In the genomic region with DNA sequence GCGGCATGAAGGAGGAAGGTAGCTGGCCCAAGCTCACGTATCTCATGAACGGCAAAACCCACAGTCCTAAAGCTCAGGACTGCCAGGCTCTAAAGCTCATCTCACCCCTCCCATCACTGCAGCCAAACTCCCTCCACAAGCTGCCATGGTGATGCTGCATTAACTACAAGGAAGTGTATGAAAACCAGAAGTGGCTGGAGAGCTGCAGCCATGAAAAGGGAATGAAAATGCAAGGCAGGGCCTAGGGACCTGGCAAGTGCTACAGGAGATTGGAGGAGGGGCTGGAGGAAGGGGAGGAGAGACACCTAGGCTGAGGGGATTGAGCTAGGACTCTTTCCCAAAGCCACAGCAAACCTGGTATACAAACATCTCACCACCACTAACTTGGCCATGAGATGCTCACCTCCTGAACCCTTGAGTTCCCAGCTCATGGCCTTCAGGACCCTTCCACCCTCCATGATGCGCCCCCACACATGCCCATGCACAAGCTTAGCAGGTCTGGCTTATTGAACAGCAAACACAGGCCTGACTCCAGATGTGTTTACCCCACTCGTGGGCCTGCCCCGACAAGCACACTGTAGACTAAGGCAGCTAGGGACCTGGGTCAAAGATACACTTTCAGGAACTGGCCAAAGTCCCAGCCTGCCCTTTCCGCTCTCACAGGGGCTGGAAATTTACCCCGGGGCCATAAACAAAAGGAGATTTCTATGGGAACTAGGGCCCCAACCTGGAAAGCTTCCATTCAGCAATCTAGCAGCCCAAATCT, we compare ENCODE assay signal across 1 cellular context.
TF ChIP-seq lines count a peak whose summit lies in the region.

No MANE protein-coding gene starts in this region.

TF ChIP-seq in HCT116, 20 proteins besides CTCF, POLR2A, EP300 and RAD21 (continued from another document):
- TF ChIP-seq, protein P1, sequence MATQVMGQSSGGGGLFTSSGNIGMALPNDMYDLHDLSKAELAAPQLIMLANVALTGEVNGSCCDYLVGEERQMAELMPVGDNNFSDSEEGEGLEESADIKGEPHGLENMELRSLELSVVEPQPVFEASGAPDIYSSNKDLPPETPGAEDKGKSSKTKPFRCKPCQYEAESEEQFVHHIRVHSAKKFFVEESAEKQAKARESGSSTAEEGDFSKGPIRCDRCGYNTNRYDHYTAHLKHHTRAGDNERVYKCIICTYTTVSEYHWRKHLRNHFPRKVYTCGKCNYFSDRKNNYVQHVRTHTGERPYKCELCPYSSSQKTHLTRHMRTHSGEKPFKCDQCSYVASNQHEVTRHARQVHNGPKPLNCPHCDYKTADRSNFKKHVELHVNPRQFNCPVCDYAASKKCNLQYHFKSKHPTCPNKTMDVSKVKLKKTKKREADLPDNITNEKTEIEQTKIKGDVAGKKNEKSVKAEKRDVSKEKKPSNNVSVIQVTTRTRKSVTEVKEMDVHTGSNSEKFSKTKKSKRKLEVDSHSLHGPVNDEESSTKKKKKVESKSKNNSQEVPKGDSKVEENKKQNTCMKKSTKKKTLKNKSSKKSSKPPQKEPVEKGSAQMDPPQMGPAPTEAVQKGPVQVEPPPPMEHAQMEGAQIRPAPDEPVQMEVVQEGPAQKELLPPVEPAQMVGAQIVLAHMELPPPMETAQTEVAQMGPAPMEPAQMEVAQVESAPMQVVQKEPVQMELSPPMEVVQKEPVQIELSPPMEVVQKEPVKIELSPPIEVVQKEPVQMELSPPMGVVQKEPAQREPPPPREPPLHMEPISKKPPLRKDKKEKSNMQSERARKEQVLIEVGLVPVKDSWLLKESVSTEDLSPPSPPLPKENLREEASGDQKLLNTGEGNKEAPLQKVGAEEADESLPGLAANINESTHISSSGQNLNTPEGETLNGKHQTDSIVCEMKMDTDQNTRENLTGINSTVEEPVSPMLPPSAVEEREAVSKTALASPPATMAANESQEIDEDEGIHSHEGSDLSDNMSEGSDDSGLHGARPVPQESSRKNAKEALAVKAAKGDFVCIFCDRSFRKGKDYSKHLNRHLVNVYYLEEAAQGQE (IDR thresholded peaks at IDR 0.05; ENCODE audit: low read depth): no peak
- no peak for TF ChIP-seq CBX3 (IDR thresholded peaks at IDR 0.05; ENCODE audit: low read depth)
- no peak for TF ChIP-seq ZNF274 (IDR thresholded peaks at IDR 0.05; ENCODE audit: low read depth, low read length)
- no peak for TF ChIP-seq EZH2phosphoT487 (IDR thresholded peaks at IDR 0.05; ENCODE audit: borderline replicate concordance)
- TF ChIP-seq ELF1 (IDR thresholded peaks at IDR 0.05; ENCODE audit: borderline replicate concordance, low read depth): no peak
- TF ChIP-seq SP1 (IDR thresholded peaks at IDR 0.05; ENCODE audit: low read depth): no peak
- no peak for TF ChIP-seq SRF (IDR thresholded peaks at IDR 0.05; ENCODE audit: low read depth)
- no peak for TF ChIP-seq YY1 (IDR thresholded peaks at IDR 0.05; ENCODE audit: extremely low read depth, insufficient replicate concordance, low read depth, low read length)
- TF ChIP-seq JUND (IDR thresholded peaks at IDR 0.05): no peak
- TF ChIP-seq, protein P2, sequence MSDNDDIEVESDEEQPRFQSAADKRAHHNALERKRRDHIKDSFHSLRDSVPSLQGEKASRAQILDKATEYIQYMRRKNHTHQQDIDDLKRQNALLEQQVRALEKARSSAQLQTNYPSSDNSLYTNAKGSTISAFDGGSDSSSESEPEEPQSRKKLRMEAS (IDR thresholded peaks at IDR 0.05): no peak
- TF ChIP-seq FOSL1 (IDR thresholded peaks at IDR 0.05; ENCODE audit: low read depth): no peak
- no peak for TF ChIP-seq EZH2 (IDR thresholded peaks at IDR 0.05)
- TF ChIP-seq ZFX (IDR thresholded peaks at IDR 0.05): no peak
- no peak for TF ChIP-seq SIN3A (IDR thresholded peaks at IDR 0.05; ENCODE audit: low read depth)
- TF ChIP-seq EGR1 (IDR thresholded peaks at IDR 0.05; ENCODE audit: low read depth): no peak
- TF ChIP-seq, protein P3, sequence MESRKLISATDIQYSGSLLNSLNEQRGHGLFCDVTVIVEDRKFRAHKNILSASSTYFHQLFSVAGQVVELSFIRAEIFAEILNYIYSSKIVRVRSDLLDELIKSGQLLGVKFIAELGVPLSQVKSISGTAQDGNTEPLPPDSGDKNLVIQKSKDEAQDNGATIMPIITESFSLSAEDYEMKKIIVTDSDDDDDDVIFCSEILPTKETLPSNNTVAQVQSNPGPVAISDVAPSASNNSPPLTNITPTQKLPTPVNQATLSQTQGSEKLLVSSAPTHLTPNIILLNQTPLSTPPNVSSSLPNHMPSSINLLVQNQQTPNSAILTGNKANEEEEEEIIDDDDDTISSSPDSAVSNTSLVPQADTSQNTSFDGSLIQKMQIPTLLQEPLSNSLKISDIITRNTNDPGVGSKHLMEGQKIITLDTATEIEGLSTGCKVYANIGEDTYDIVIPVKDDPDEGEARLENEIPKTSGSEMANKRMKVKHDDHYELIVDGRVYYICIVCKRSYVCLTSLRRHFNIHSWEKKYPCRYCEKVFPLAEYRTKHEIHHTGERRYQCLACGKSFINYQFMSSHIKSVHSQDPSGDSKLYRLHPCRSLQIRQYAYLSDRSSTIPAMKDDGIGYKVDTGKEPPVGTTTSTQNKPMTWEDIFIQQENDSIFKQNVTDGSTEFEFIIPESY (IDR thresholded peaks at IDR 0.05; ENCODE audit: extremely low read depth, insufficient replicate concordance, low read length): no peak
